ENCODE assay signal across 9 cellular contexts in the genomic region with DNA sequence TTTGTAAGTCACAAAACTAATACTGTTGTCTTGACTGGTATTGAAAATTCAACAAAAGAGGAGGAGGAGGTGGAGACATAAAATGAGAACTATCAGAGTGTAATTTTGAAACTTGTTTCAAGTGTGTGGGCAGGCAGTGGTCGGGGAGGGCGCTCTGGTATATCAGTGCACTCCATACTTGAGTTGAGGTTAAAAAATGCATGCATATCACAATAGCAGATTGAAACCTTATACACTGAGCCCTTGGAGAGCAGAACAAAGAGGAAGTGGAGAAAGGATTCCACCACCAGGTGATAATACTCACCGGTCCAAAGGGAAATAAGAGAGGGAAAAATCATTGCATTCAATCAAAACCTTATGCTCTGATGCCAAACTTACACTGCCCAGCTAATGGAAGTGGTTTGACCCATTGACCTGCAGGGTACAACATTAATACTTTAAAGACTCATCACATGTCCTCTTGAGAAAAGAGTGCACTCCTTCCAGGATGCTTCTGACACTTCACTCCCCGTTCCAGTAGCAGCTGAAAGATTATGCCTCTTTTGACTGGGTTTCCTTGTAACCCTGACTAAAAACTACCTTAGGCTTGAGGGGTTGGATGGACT.
A peak's percentile ranks its signal among the peaks of the same experiment; 100 is the strongest.
DNase-seq lines count a peak whose midpoint lies in the region; ATAC-seq and TF ChIP-seq lines count a peak whose summit lies in the region.
"Had no signal": no experiment of that assay in that cellular context is flagged by ENCODE, and none has a peak within 500 bp of the region (broad histone marks: within the 10 kb centered on the region; RNA-seq: fewer than 3 reads in every experiment).

No MANE protein-coding gene starts in this region.

- ATAC-seq in GM21367 (IDR thresholded peaks at IDR 0.05; ENCODE audit: unreplicated experiment) (peak; percentile 62), HG03469 (IDR thresholded peaks at IDR 0.05; ENCODE audit: unreplicated experiment) (peak; percentile 70), GM19397 (IDR thresholded peaks at IDR 0.05; ENCODE audit: unreplicated experiment) (no peak), GM21825 (IDR thresholded peaks at IDR 0.05; ENCODE audit: unreplicated experiment) (no peak)

- DNase-seq in GM13977 (ENCODE audit: low spot score), result peak; percentile 38
- peak; percentile 55 for DNase-seq in cerebellar cortex (ENCODE audit: low spot score)
- no peak for DNase-seq in SHP77 treated with DMSO at 0.1 percent for 48 hours (lab: John Stamatoyannopoulos, UW)
- no peak for DNase-seq in dedifferentiated amniotic fluid mesenchymal stem cell (ENCODE audit: extremely low spot score)
- DNase-seq: DMS79 treated with DMSO at 0.1 percent for 48 hours had no signal

- TF ChIP-seq CTCF in GM13977 (IDR thresholded peaks at IDR 0.05; ENCODE audit: extremely low read depth, insufficient read depth, missing control alignments), result no peak

- in situ Hi-C loops in GM13977 (cut with MboI; ENCODE audit: low pct_unique_long_range_greater_than_20kb, low sequenced_read_pairs, unreplicated experiment), result no loop called here

Comparison
In these comparisons a context has a peak if more than half of its experiments do, and no peak if none do; other contexts are left out.
1. DNase-seq: peak in GM13977 (single experiment) and cerebellar cortex (single experiment); none in SHP77 treated with DMSO at 0.1 percent for 48 hours (single experiment) and dedifferentiated amniotic fluid mesenchymal stem cell (single experiment).
2. ATAC-seq: peak in GM21367 (single experiment) and HG03469 (single experiment); none in GM19397 (single experiment) and GM21825 (single experiment).